ENCODE assay signal across 20 cellular contexts in the genomic region with DNA sequence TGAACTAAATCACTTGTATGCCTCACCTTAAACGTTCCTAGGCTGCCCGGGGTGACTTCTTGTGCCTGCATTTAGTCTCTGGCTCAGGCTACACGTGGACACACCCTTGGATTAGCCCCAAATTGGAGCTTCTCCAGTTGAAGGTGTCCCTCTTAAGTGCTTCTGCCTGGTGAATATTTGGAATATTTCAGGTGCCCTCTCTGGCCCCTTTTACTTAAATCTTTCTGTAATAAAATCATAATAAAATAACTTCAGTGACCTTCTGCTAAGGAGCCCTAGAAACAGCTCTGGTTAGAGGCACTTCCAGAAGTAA.
DNase-seq lines count a peak whose midpoint lies in the region; ATAC-seq and TF ChIP-seq lines count a peak whose summit lies in the region.
"Had no signal": no experiment of that assay in that cellular context is flagged by ENCODE, and none has a peak within 500 bp of the region (broad histone marks: within the 10 kb centered on the region; RNA-seq: fewer than 3 reads in every experiment).

No MANE protein-coding gene starts in this region.

- TF ChIP-seq CTCF in RWPE2 (IDR thresholded peaks at IDR 0.05; ENCODE audit: poor library complexity, severe bottlenecking) (no peak), fibroblast of villous mesenchyme (IDR thresholded peaks at IDR 0.05; ENCODE audit: insufficient read depth, low read depth, low read length) (no peak), neural progenitor cell (IDR thresholded peaks at IDR 0.05) (no peak)

- H3K27ac ChIP-seq in RWPE2 (ENCODE audit: poor library complexity, severe bottlenecking) (peak overlapping the region; percentile 42), neural progenitor cell (no peak overlapping the region)

- peaks cover 18% of the 10 kb centered on the region for H3K4me1 ChIP-seq in RWPE2 (ENCODE audit: insufficient read depth, poor library complexity, severe bottlenecking)
- H3K4me1 ChIP-seq in neural progenitor cell, result peaks cover 6% of the 10 kb centered on the region

- H3K36me3 Mint-ChIP-seq in neural progenitor cell, result no peaks in the 10 kb centered on the region
- H3K36me3 Mint-ChIP-seq: activated naive CD8-positive, alpha-beta T cell treated with anti-CD3 and anti-CD28 coated beads, Interleukin-2, amount 10 ng/mL, durations not matched to agents 7 days and 5 days; CD14-positive monocyte had no signal

- H3K9me3 ChIP-seq in RWPE2 (ENCODE audit: severe bottlenecking) (no peaks in the 10 kb centered on the region), neural progenitor cell (ENCODE audit: low read depth) (no peaks in the 10 kb centered on the region)

- H3K27ac Mint-ChIP-seq in neural progenitor cell, result no peak overlapping the region
- H3K27ac Mint-ChIP-seq: activated naive CD8-positive, alpha-beta T cell treated with anti-CD3 and anti-CD28 coated beads, Interleukin-2, amount 10 ng/mL, durations not matched to agents 7 days and 5 days; activated T-helper 1 cell treated with anti-CD3 and anti-CD28 coated beads, Interleukin-12 subunit alpha, Interleukin-12 subunit beta, Interleukin-2, Interleukin-4 antibody, amounts not matched to agents 30 ng/mL and 10 ng/mL and 1 ng/mL, durations not matched to agents 14 hours and 24 hours and 36 hours had no signal

- no peak overlapping the region for H2AFZ ChIP-seq in neural progenitor cell (replicated peaks)

- H3F3A ChIP-seq in neural progenitor cell (ENCODE audit: low read depth), result no peaks in the 10 kb centered on the region

- H3K9ac ChIP-seq in neural progenitor cell, result no peak overlapping the region

- ATAC-seq in RWPE2 (ENCODE audit: low read depth) (peak; percentile 31), sciatic nerve (peak; percentile 73), HG02938 (IDR thresholded peaks at IDR 0.05; ENCODE audit: unreplicated experiment) (no peak), GM18867 (IDR thresholded peaks at IDR 0.05; ENCODE audit: unreplicated experiment) (no peak)
- ATAC-seq: GM12878, HepG2, left ventricle myocardium superior had no signal

- H3K9me3 Mint-ChIP-seq in neural progenitor cell, result no peaks in the 10 kb centered on the region
- H3K9me3 Mint-ChIP-seq: activated naive CD8-positive, alpha-beta T cell treated with anti-CD3 and anti-CD28 coated beads, Interleukin-2, amount 10 ng/mL, durations not matched to agents 7 days and 5 days; activated T-helper 1 cell treated with anti-CD3 and anti-CD28 coated beads, Interleukin-12 subunit alpha, Interleukin-12 subunit beta, Interleukin-2, Interleukin-4 antibody, amounts not matched to agents 30 ng/mL and 10 ng/mL and 1 ng/mL, durations not matched to agents 14 hours and 24 hours and 36 hours had no signal

- H3K4me2 ChIP-seq in neural progenitor cell, result no peak overlapping the region

- no peaks in the 10 kb centered on the region for H3K79me2 ChIP-seq in neural progenitor cell (ENCODE audit: low read depth)

- H3K36me3 ChIP-seq in RWPE2 (ENCODE audit: low read depth), result no peaks in the 10 kb centered on the region
- H3K36me3 ChIP-seq in neural progenitor cell, result no peaks in the 10 kb centered on the region

- H3K4me1 Mint-ChIP-seq in neural progenitor cell, result peaks cover 6% of the 10 kb centered on the region

- DNase-seq in A172 (ENCODE audit: low spot score), result peak; percentile 38
- no peak for DNase-seq in RWPE2 (ENCODE audit: low spot score)
- DNase-seq in fibroblast of villous mesenchyme (ENCODE audit: low read depth), result peak; percentile 72
- no peak for DNase-seq in sciatic nerve (ENCODE audit: low spot score)
- no peak for DNase-seq in HCEC 1CT
- DNase-seq in neural progenitor cell (ENCODE audit: low spot score), result no peak
- DNase-seq: activated CD4-positive, alpha-beta T cell treated with anti-CD3 and anti-CD28 coated beads for 1 hour; activated naive CD8-positive, alpha-beta T cell treated with anti-CD3 and anti-CD28 coated beads, Interleukin-2, amount 10 ng/mL, durations not matched to agents 7 days and 5 days; H7; left ventricle myocardium superior; NCI-H1694 treated with DMSO at 0.1 percent for 48 hours; RPMI8226; small intestine; stimulated activated CD4-positive, alpha-beta T cell treated with anti-CD3 and anti-CD28 coated beads, Interleukin-2, amount 100 ng/mL, for 48 hours had no signal

- intact Hi-C loops in sciatic nerve (cut with DNase I), result loop anchor here (10.0 kb wide), 1 partner anchor 116 kb away; no protein-coding TSS in a partner anchor

- H3K4me3 Mint-ChIP-seq in neural progenitor cell, result no peak overlapping the region
- H3K4me3 Mint-ChIP-seq: activated naive CD8-positive, alpha-beta T cell treated with anti-CD3 and anti-CD28 coated beads, Interleukin-2, amount 10 ng/mL, durations not matched to agents 7 days and 5 days; activated T-helper 1 cell treated with anti-CD3 and anti-CD28 coated beads, Interleukin-12 subunit alpha, Interleukin-12 subunit beta, Interleukin-2, Interleukin-4 antibody, amounts not matched to agents 30 ng/mL and 10 ng/mL and 1 ng/mL, durations not matched to agents 14 hours and 24 hours and 36 hours; CD14-positive monocyte had no signal

- peaks cover 13% of the 10 kb centered on the region for H3K27me3 Mint-ChIP-seq in neural progenitor cell (ENCODE audit: insufficient read depth, low read depth)
- H3K27me3 Mint-ChIP-seq: activated naive CD8-positive, alpha-beta T cell treated with anti-CD3 and anti-CD28 coated beads, Interleukin-2, amount 10 ng/mL, durations not matched to agents 7 days and 5 days had no signal

- H3K27me3 ChIP-seq in RWPE2 (ENCODE audit: insufficient read depth, poor library complexity, severe bottlenecking), result no peaks in the 10 kb centered on the region
- no peaks in the 10 kb centered on the region for H3K27me3 ChIP-seq in neural progenitor cell

- no peak overlapping the region for H3K4me3 ChIP-seq in RWPE2 (ENCODE audit: severe bottlenecking)
- no peak overlapping the region for H3K4me3 ChIP-seq in fibroblast of villous mesenchyme (ENCODE audit: low read depth, low read length)
- no peak overlapping the region for H3K4me3 ChIP-seq in neural progenitor cell
- H3K4me3 ChIP-seq: GM12878 had no signal

- no peaks in the 10 kb centered on the region for H4K20me1 ChIP-seq in neural progenitor cell (ENCODE audit: low read depth)

Comparison
In these comparisons a context has a peak if more than half of its experiments do, and no peak if none do; other contexts are left out.
1. DNase-seq: peak in A172 (single experiment) and fibroblast of villous mesenchyme (single experiment); none in RWPE2 (single experiment), sciatic nerve (single experiment), HCEC 1CT (single experiment) and neural progenitor cell (single experiment).
2. ATAC-seq: peak in RWPE2 (single experiment) and sciatic nerve (single experiment); none in HG02938 (single experiment) and GM18867 (single experiment).